Comparison of ENCODE assay signal across 1 cellular context in genomic region chr11:58471892-58472291, GRCh38.
TF ChIP-seq lines count a peak whose summit lies in the region.

No MANE protein-coding gene starts in this region.

TF ChIP-seq in HEK293, 187 proteins besides CTCF, POLR2A, EP300 and RAD21 (continued from another document):
- TF ChIP-seq INSM2 (tag by site-specific recombination; IDR thresholded peaks at IDR 0.05): no peak
- TF ChIP-seq ZNF600 (tag by site-specific recombination; IDR thresholded peaks at IDR 0.05): no peak
- peak; percentile 38; the same call in 1 of the 2 replicates for TF ChIP-seq ZNF362 (tag by site-specific recombination; IDR thresholded peaks at IDR 0.05)
- peak; percentile 71 for TF ChIP-seq SETDB1 (IDR thresholded peaks at IDR 0.05; ENCODE audit: insufficient read length, low read length)
